In genomic region chr17:8188408-8188839, GRCh38 we compare ENCODE assay signal across 8 cellular contexts. TPM values are rescaled to one million over a fixed set of nuclear protein-coding genes. Genes with fewer than 3 reads are reported as not detected.
DNase-seq lines count a peak whose midpoint lies in the region; ATAC-seq and TF ChIP-seq lines count a peak whose summit lies in the region.

No MANE protein-coding gene starts in this region.

- H3K9ac ChIP-seq in neural cell (ENCODE audit: low read length), result peak overlapping the region; percentile 88

- H2AFZ ChIP-seq in neural cell (ENCODE audit: low read depth, low read length), result no peak overlapping the region

- peaks cover 46% of the 10 kb centered on the region for H3K4me1 ChIP-seq in CD4-positive, CD25-positive, alpha-beta regulatory T cell (ENCODE audit: control insufficient read depth, insufficient read depth, low read length, poor library complexity, severe bottlenecking)

- ATAC-seq in CD4-positive, CD25-positive, alpha-beta regulatory T cell (ENCODE audit: low read depth in 2 of 2), result no peak
- no peak for ATAC-seq in GM21360 (IDR thresholded peaks at IDR 0.05; ENCODE audit: unreplicated experiment)

- no peaks in the 10 kb centered on the region for H3K9me2 ChIP-seq in neural cell (ENCODE audit: insufficient read depth, low read length)

- peaks cover 4 to 18% (median 12%) of the 10 kb centered on the region in 4 donors for H3K4me1 Mint-ChIP-seq in CD4-positive, CD25-positive, alpha-beta regulatory T cell

- H3K27me3 Mint-ChIP-seq in CD4-positive, CD25-positive, alpha-beta regulatory T cell, result peaks cover 10% of the 10 kb centered on the region

- peak overlapping the region; percentile 91 for H3K4me3 ChIP-seq in CD4-positive, CD25-positive, alpha-beta regulatory T cell (ENCODE audit: low read depth, low read length)
- peak overlapping the region; percentile 62 to 99 (median 91) for H3K4me3 ChIP-seq in dorsolateral prefrontal cortex
- peak overlapping the region; percentile 100 for H3K4me3 ChIP-seq in neural cell (ENCODE audit: low read length)

- H3K9me3 ChIP-seq in CD4-positive, CD25-positive, alpha-beta regulatory T cell (ENCODE audit: control insufficient read depth in 2 of 2, low read length in 2 of 2), result no peaks in the 10 kb centered on the region
- H3K9me3 ChIP-seq in KOPT-K1 (ENCODE audit: insufficient read depth, low read length, poor library complexity, severe bottlenecking) (no peaks in the 10 kb centered on the region), neural cell (ENCODE audit: low read length) (no peaks in the 10 kb centered on the region)

- H4K20me1 ChIP-seq in neural cell (ENCODE audit: insufficient read depth), result peaks cover 3% of the 10 kb centered on the region

- no peak for TF ChIP-seq EP300 in neural cell (conservative IDR thresholded peaks at IDR 0.05; ENCODE audit: poor library complexity, severe bottlenecking)

- peak overlapping the region in 1 of 3 donors; percentile 86 for H3K27ac Mint-ChIP-seq in CD4-positive, CD25-positive, alpha-beta regulatory T cell

- no peaks in the 10 kb centered on the region for H3K9me3 Mint-ChIP-seq in CD4-positive, CD25-positive, alpha-beta regulatory T cell

- intact Hi-C loops in dorsolateral prefrontal cortex (cut with DNase I), result no loop called here

- H3F3A ChIP-seq in neural cell (ENCODE audit: insufficient read depth, low read length, poor library complexity, severe bottlenecking), result peaks cover 18% of the 10 kb centered on the region

- H3K27ac ChIP-seq in CD4-positive, CD25-positive, alpha-beta regulatory T cell (ENCODE audit: insufficient read depth, low read length, poor library complexity, severe bottlenecking), result peak overlapping the region; percentile 89
- H3K27ac ChIP-seq in KOPT-K1 (ENCODE audit: low read depth, low read length, poor library complexity, severe bottlenecking) (peak overlapping the region; percentile 73), dorsolateral prefrontal cortex (peak overlapping the region; percentile 36 to 100 (median 98)), neural cell (ENCODE audit: low read length) (peak overlapping the region; percentile 30)

- H3K27me3 ChIP-seq in CD4-positive, CD25-positive, alpha-beta regulatory T cell (ENCODE audit: control insufficient read depth, insufficient read depth, low read length), result no peaks in the 10 kb centered on the region
- H3K27me3 ChIP-seq in dorsolateral prefrontal cortex (no peaks in the 10 kb centered on the region), neural cell (ENCODE audit: insufficient read depth, low read depth, low read length) (no peaks in the 10 kb centered on the region)

- peak overlapping the region; percentile 77 for H3K4me2 ChIP-seq in neural cell (ENCODE audit: low read length)

- DNase-seq in CD4-positive, CD25-positive, alpha-beta regulatory T cell, result peak in 2 of 3 donors; percentile 21 to 33
- DNase-seq in dorsolateral prefrontal cortex (no peak), Ammon's horn (ENCODE audit: low spot score) (no peak), NCI-H2107 (lab: John Stamatoyannopoulos, UW) (no peak), OCI-M1 (lab: John Stamatoyannopoulos, UW) (no peak)

- H3K36me3 Mint-ChIP-seq in CD4-positive, CD25-positive, alpha-beta regulatory T cell, result no peaks in the 10 kb centered on the region

- no peak overlapping the region for H3K4me3 Mint-ChIP-seq in CD4-positive, CD25-positive, alpha-beta regulatory T cell

- TF ChIP-seq CTCF in dorsolateral prefrontal cortex (IDR thresholded peaks at IDR 0.05 in 54 of 56, conservative IDR thresholded peaks at IDR 0.05 in 2 of 56; ENCODE audit: low read depth in 1 of 56, partially characterized antibody in 56 of 56), result no peak
- TF ChIP-seq CTCF in neural cell (IDR thresholded peaks at IDR 0.05; ENCODE audit: poor library complexity, severe bottlenecking), result no peak

- no peaks in the 10 kb centered on the region for H3K36me3 ChIP-seq in CD4-positive, CD25-positive, alpha-beta regulatory T cell (ENCODE audit: control insufficient read depth, insufficient read depth, low read length)
- H3K36me3 ChIP-seq in KOPT-K1 (ENCODE audit: insufficient read depth, low read length) (no peaks in the 10 kb centered on the region), neural cell (ENCODE audit: insufficient read depth, low read length) (no peaks in the 10 kb centered on the region)

- H3K79me2 ChIP-seq in neural cell (replicated peaks; ENCODE audit: insufficient read depth, low read length), result no peaks in the 10 kb centered on the region

- no peak for TF ChIP-seq RAD21 in neural cell (conservative IDR thresholded peaks at IDR 0.05)

TF ChIP-seq in neural cell, 6 proteins besides CTCF, POLR2A, EP300 and RAD21:
- TF ChIP-seq MXI1 (conservative IDR thresholded peaks at IDR 0.05; ENCODE audit: poor library complexity, severe bottlenecking) (no peak), SMC3 (conservative IDR thresholded peaks at IDR 0.05; ENCODE audit: poor library complexity) (no peak), EZH2 (IDR thresholded peaks at IDR 0.05; ENCODE audit: borderline replicate concordance, insufficient read depth, low read length, poor library complexity, severe bottlenecking) (no peak), POLR2AphosphoS5 (IDR thresholded peaks at IDR 0.05) (no peak), REST (IDR thresholded peaks at IDR 0.05; ENCODE audit: borderline replicate concordance) (no peak), TAF1 (IDR thresholded peaks at IDR 0.05; ENCODE audit: low read depth) (no peak)

RNA-seq across cellular contexts. Expression of gene BORCS6, which starts 1.6 kb away (rescaled TPM):
- 10.1 TPM for total RNA-seq in CD4-positive, CD25-positive, alpha-beta regulatory T cell
- polyA plus RNA-seq in CD4-positive, CD25-positive, alpha-beta regulatory T cell, result 10 to 100 TPM; 23.6 to 29.9 (median 25.4) TPM
- total RNA-seq in dorsolateral prefrontal cortex, result 10 to 100 TPM in 5 of 120 experiments, 1 to 10 TPM in 115; 5.2 to 10.9 (median 8.0) TPM
- polyA plus RNA-seq in neural cell, result 12.1 and 13.7 TPM in 2 replicates
- polyA minus RNA-seq in neural cell, result 12.0 and 14.6 TPM in 2 replicates

RNA-seq across cellular contexts. Expression of gene TMEM107, which starts 12.2 kb away (rescaled TPM):
- total RNA-seq in CD4-positive, CD25-positive, alpha-beta regulatory T cell, result 27.3 TPM
- polyA plus RNA-seq in CD4-positive, CD25-positive, alpha-beta regulatory T cell, result 10 to 100 TPM; 20.6 to 38.9 (median 29.9) TPM
- 10 to 100 TPM in 119 of 120 experiments, 1 to 10 TPM in 1; 9.1 to 25.9 (median 17.1) TPM for total RNA-seq in dorsolateral prefrontal cortex
- polyA plus RNA-seq in neural cell, result 23.3 and 31.7 TPM in 2 replicates
- 46.0 and 56.4 TPM in 2 replicates for polyA minus RNA-seq in neural cell

RNA-seq across cellular contexts. Expression of gene AURKB, which starts 22.0 kb away (rescaled TPM):
- total RNA-seq in CD4-positive, CD25-positive, alpha-beta regulatory T cell, result 3.7 TPM
- polyA plus RNA-seq in CD4-positive, CD25-positive, alpha-beta regulatory T cell, result 1 to 10 TPM; 1.5 to 5.3 (median 3.4) TPM
- 1 to 10 TPM in 8 of 120 experiments, under 1 TPM in 4, not detected in 108; 0.75 to 3.8 (median 1.2) TPM for total RNA-seq in dorsolateral prefrontal cortex
- polyA plus RNA-seq in neural cell, result 0.84 and 4.8 TPM in 2 replicates
- polyA minus RNA-seq in neural cell, result 0.97 and 2.9 TPM in 2 replicates

RNA-seq across cellular contexts. Expression of gene VAMP2, which starts 25.7 kb away (rescaled TPM):
- total RNA-seq in CD4-positive, CD25-positive, alpha-beta regulatory T cell, result 205 TPM
- polyA plus RNA-seq in CD4-positive, CD25-positive, alpha-beta regulatory T cell, result 10 to 100 TPM; 42.7 to 60.4 (median 59.3) TPM
- 100 to 1,000 TPM; 264 to 763 (median 490) TPM for total RNA-seq in dorsolateral prefrontal cortex
- 91.6 and 98.3 TPM in 2 replicates for polyA plus RNA-seq in neural cell
- 80.3 and 88.3 TPM in 2 replicates for polyA minus RNA-seq in neural cell

RNA-seq across cellular contexts. Expression of gene PER1, which starts 36.2 kb away (rescaled TPM):
- total RNA-seq in CD4-positive, CD25-positive, alpha-beta regulatory T cell, result 1,740 TPM
- 1 to 10 TPM; 4.8 to 7.7 (median 6.2) TPM for polyA plus RNA-seq in CD4-positive, CD25-positive, alpha-beta regulatory T cell
- 100 to 1,000 TPM in 74 of 120 experiments, 10 to 100 TPM in 46; 46.9 to 218 (median 112) TPM for total RNA-seq in dorsolateral prefrontal cortex
- 1.9 and 2.0 TPM in 2 replicates for polyA plus RNA-seq in neural cell
- 16.8 and 20.2 TPM in 2 replicates for polyA minus RNA-seq in neural cell

Comparison
In these comparisons a context has a peak if more than half of its experiments do, and no peak if none do; other contexts are left out.
1. DNase-seq: peak in CD4-positive, CD25-positive, alpha-beta regulatory T cell (2 of 3); none in dorsolateral prefrontal cortex (0 of 10), Ammon's horn (single experiment), NCI-H2107 (single experiment) and OCI-M1 (single experiment).
2. H3K27ac ChIP-seq: peak in every context shown above with its lines; median percentile 98 in dorsolateral prefrontal cortex; 89 in CD4-positive, CD25-positive, alpha-beta regulatory T cell; 73 in KOPT-K1; 30 in neural cell.
3. Peak in every context shown above with its lines, with median percentiles within 50 percentile points of each other: H3K4me3 ChIP-seq.